Comparison of ENCODE assay signal across 25 cellular contexts in genomic region chr11:63719987-63720386, GRCh38. TPM values are rescaled to one million over a fixed set of nuclear protein-coding genes. Genes with fewer than 3 reads are reported as not detected.
A peak's percentile ranks its signal among the peaks of the same experiment; 100 is the strongest.
DNase-seq lines count a peak whose midpoint lies in the region; ATAC-seq and TF ChIP-seq lines count a peak whose summit lies in the region.
"Had no signal": no experiment of that assay in that cellular context is flagged by ENCODE, and none has a peak within 500 bp of the region (broad histone marks: within the 10 kb centered on the region; RNA-seq: fewer than 3 reads in every experiment).

No MANE protein-coding gene starts in this region.

- CTCF ChIA-PET in PC-3 (lab: Charles Lee) = no interaction called here

- no peaks in the 10 kb centered on the region for H3K9me2 ChIP-seq in PC-3 (replicated peaks; ENCODE audit: low read length)

- H3K36me3 ChIP-seq in PC-3 (ENCODE audit: low read depth, low read length) = peaks cover 10% of the 10 kb centered on the region; the same call in 1 of the 2 replicates

- 0 out of 2 replicates have a peak, but pooled peaks cover 14% of the 10 kb centered on the region for H4K20me1 ChIP-seq in PC-3 (ENCODE audit: low read length)

- intact Hi-C loops in PC-3 (cut with micrococcal nuclease) = no loop called here

- no peaks in the 10 kb centered on the region for H3F3A ChIP-seq in PC-3 (ENCODE audit: low read length, unreplicated experiment)

- no peak for TF ChIP-seq CTCF in astrocyte of the cerebellum (IDR thresholded peaks at IDR 0.05; ENCODE audit: low read depth, low read length, missing control alignments)
- TF ChIP-seq CTCF in fibroblast of the aortic adventitia (IDR thresholded peaks at IDR 0.05; ENCODE audit: insufficient read depth, low read length) = no peak
- TF ChIP-seq CTCF in retinal pigment epithelial cell (conservative IDR thresholded peaks at IDR 0.05; ENCODE audit: low read depth, low read length) = no peak
- TF ChIP-seq CTCF in PC-3 (conservative IDR thresholded peaks at IDR 0.05; ENCODE audit: low read depth, low read length) = no peak

- H3K27me3 ChIP-seq in PC-3 (ENCODE audit: low read length) = no peaks in the 10 kb centered on the region
- H3K27me3 ChIP-seq: esophagus squamous epithelium, stomach had no signal

- H2AFZ ChIP-seq in PC-3 (ENCODE audit: low read length) = no peak overlapping the region

- no peaks in the 10 kb centered on the region for H3K9me3 ChIP-seq in PC-3 (ENCODE audit: low read length)
- H3K9me3 ChIP-seq: esophagus squamous epithelium, mucosa of descending colon, psoas muscle, stomach had no signal

- H3K4me1 ChIP-seq in PC-3 (ENCODE audit: insufficient read depth, low read length) = peaks cover 10% of the 10 kb centered on the region
- H3K4me1 ChIP-seq: esophagus squamous epithelium, psoas muscle, stomach had no signal

- peaks cover 57% of the 10 kb centered on the region for H3K79me2 ChIP-seq in PC-3 (ENCODE audit: low read length)

- no peak overlapping the region for H3K4me2 ChIP-seq in PC-3 (ENCODE audit: low read length)
- H3K4me2 ChIP-seq: smooth muscle cell had no signal

- DNase-seq in EH (ENCODE audit: low read depth) (peak; percentile 33), astrocyte of the cerebellum (ENCODE audit: low read depth) (peak; percentile 23), fibroblast of the aortic adventitia (ENCODE audit: low read depth) (peak; percentile 65), retinal pigment epithelial cell (ENCODE audit: low read depth) (peak; percentile 52), PC-3 (no peak), hypothalamus (lab: John Stamatoyannopoulos, UW) (no peak), EL (no peak)
- DNase-seq in activated CD4-positive, alpha-beta T cell treated with anti-CD3 and anti-CD28 coated beads, Interleukin-2, amount 50 U/mL, for 48 hours = no peak
- DNase-seq: activated CD4-positive, alpha-beta T cell treated with anti-CD3 and anti-CD28 coated beads, Interleukin-2, amount 10 ng/mL, durations not matched to agents 7 days and 5 days; activated CD8-positive, alpha-beta memory T cell treated with anti-CD3 and anti-CD28 coated beads, Interleukin-2, amount 50 U/mL, for 4 hours; C1 segment of cervical spinal cord; cerebellar nuclear complex; effector CD4-positive, alpha-beta T cell; esophagus squamous epithelium; immature natural killer cell; MM.1S; mucosa of descending colon; NCI-H146; NCI-H2171; NCI-H774; psoas muscle; stimulated activated CD4-positive, alpha-beta T cell treated with anti-CD3 and anti-CD28 coated beads, Interleukin-4, amount 100 ng/mL, for 24 hours; stomach; T-cell had no signal

- no peak overlapping the region for H3K4me3 ChIP-seq in astrocyte of the cerebellum (ENCODE audit: low read depth, low read length)
- H3K4me3 ChIP-seq in fibroblast of the aortic adventitia (ENCODE audit: low read depth, low read length) = no peak overlapping the region
- no peak overlapping the region for H3K4me3 ChIP-seq in retinal pigment epithelial cell (ENCODE audit: low read length)
- no peak overlapping the region for H3K4me3 ChIP-seq in PC-3 (ENCODE audit: low read length)
- H3K4me3 ChIP-seq: esophagus squamous epithelium, mucosa of descending colon, psoas muscle, smooth muscle cell, stomach had no signal

- no peak for ATAC-seq in PC-3
- ATAC-seq: mucosa of descending colon, psoas muscle, T-cell had no signal

- no peak overlapping the region for H3K9ac ChIP-seq in PC-3 (ENCODE audit: low read length)

- BruUV-seq in PC-3 (replicated peaks; lab: Mats Ljungman, UMichigan) = no TSS peak

- POLR2A ChIA-PET in PC-3 (lab: Charles Lee; ENCODE audit: unreplicated experiment) = no interaction called here

- in situ Hi-C loops in astrocyte of the cerebellum (cut with HindIII; ENCODE audit: low sequenced_read_pairs) = loop anchor here (5.0 kb wide), 1 partner anchor 58 kb away; no protein-coding TSS in a partner anchor

- H3K27ac ChIP-seq in PC-3 (ENCODE audit: low read length) = no peak overlapping the region
- H3K27ac ChIP-seq: esophagus squamous epithelium, psoas muscle, stomach had no signal

RNA-seq across cellular contexts. Expression of gene RTN3, which starts 38.7 kb away (rescaled TPM):
- 151 and 168 TPM in 2 replicates for total RNA-seq in fibroblast of the aortic adventitia (ENCODE audit: low replicate concordance)
- 100 and 133 TPM in 2 replicates for total RNA-seq in PC-3 (2014; rRNA removed)

RNA-seq across cellular contexts. Expression of gene ZFTA, which starts 48.6 kb away (rescaled TPM):
- total RNA-seq in fibroblast of the aortic adventitia (ENCODE audit: low replicate concordance) (13.2 and 62.7 TPM in 2 replicates), PC-3 (2014; rRNA removed) (15.1 and 29.5 TPM in 2 replicates)

RNA-seq across cellular contexts. Expression of gene ATL3, which starts 48.8 kb away (rescaled TPM):
- total RNA-seq in fibroblast of the aortic adventitia (ENCODE audit: low replicate concordance) (298 and 320 TPM in 2 replicates), PC-3 (2014; rRNA removed) (47.2 and 51.0 TPM in 2 replicates)

Comparison
In these comparisons a context has a peak if more than half of its experiments do, and no peak if none do; other contexts are left out.
1. DNase-seq: peak in EH (single experiment), astrocyte of the cerebellum (single experiment), fibroblast of the aortic adventitia (single experiment) and retinal pigment epithelial cell (single experiment); none in PC-3 (single experiment), activated CD4-positive, alpha-beta T cell treated with anti-CD3 and anti-CD28 coated beads, Interleukin-2, amount 50 U/mL, for 48 hours (0 of 2), hypothalamus (0 of 51) and EL (single experiment).